ENCODE assay signal across 23 cellular contexts in genomic region chr1:190226006-190226405, GRCh38.
DNase-seq lines count a peak whose midpoint lies in the region; TF ChIP-seq lines count a peak whose summit lies in the region.
"Had no signal": no experiment of that assay in that cellular context is flagged by ENCODE, and none has a peak within 500 bp of the region (broad histone marks: within the 10 kb centered on the region; RNA-seq: fewer than 3 reads in every experiment).

No MANE protein-coding gene starts in this region.

- H3K9me3 ChIP-seq in smooth muscle cell (replicated peaks; ENCODE audit: low read depth) (no peaks in the 10 kb centered on the region), tibial nerve (no peaks in the 10 kb centered on the region), suprapubic skin (no peaks in the 10 kb centered on the region)
- H3K9me3 ChIP-seq: BLaER1 treated with 17β-estradiol and CSF1 and Interleukin-3, amounts not matched to agents 10 nM and 100 nM; Caco-2; HAP-1; Peyer's patch had no signal

- H3K4me1 ChIP-seq in smooth muscle cell (ENCODE audit: low read depth) (no peaks in the 10 kb centered on the region), tibial nerve (no peaks in the 10 kb centered on the region), suprapubic skin (no peaks in the 10 kb centered on the region)
- H3K4me1 ChIP-seq: BLaER1 treated with 17β-estradiol and CSF1 and Interleukin-3, amounts not matched to agents 10 nM and 100 nM; Caco-2; HAP-1; Peyer's patch had no signal

- TF ChIP-seq CTCF in choroid plexus epithelial cell (conservative IDR thresholded peaks at IDR 0.05; ENCODE audit: low read depth, low read length) (peak; percentile 5), smooth muscle cell (IDR thresholded peaks at IDR 0.05; ENCODE audit: borderline replicate concordance, insufficient read depth, poor library complexity, severe bottlenecking) (no peak), tibial nerve (IDR thresholded peaks at IDR 0.05) (no peak), suprapubic skin (IDR thresholded peaks at IDR 0.05) (no peak)

- H3K4me2 ChIP-seq in smooth muscle cell = no peak overlapping the region
- H3K4me2 ChIP-seq: BLaER1 treated with 17β-estradiol and CSF1 and Interleukin-3, amounts not matched to agents 10 nM and 100 nM had no signal

- TF ChIP-seq EP300 in tibial nerve (IDR thresholded peaks at IDR 0.05) = no peak
- TF ChIP-seq EP300 in suprapubic skin (IDR thresholded peaks at IDR 0.05) = no peak

- WGBS in smooth muscle cell (ENCODE audit: low lambda C conversion rate) = 61% methylated on average over 2 of the region's 2 CpGs
- 56 to 64% methylated on average over 2 of the region's 2 CpGs for WGBS in tibial nerve, 2 donors
- WGBS in suprapubic skin = 56% methylated on average over 2 of the region's 2 CpGs

- H3K9ac ChIP-seq in smooth muscle cell (ENCODE audit: low read depth) = no peak overlapping the region
- H3K9ac ChIP-seq: BLaER1 treated with 17β-estradiol and CSF1 and Interleukin-3, amounts not matched to agents 10 nM and 100 nM; GM23248 had no signal

- H3F3A ChIP-seq in smooth muscle cell (ENCODE audit: low read depth) = no peaks in the 10 kb centered on the region

- H4K20me1 ChIP-seq in smooth muscle cell (ENCODE audit: low read depth) = no peaks in the 10 kb centered on the region
- H4K20me1 ChIP-seq: BLaER1 treated with 17β-estradiol and CSF1 and Interleukin-3, amounts not matched to agents 10 nM and 100 nM had no signal

- no peak overlapping the region for H2AFZ ChIP-seq in smooth muscle cell (ENCODE audit: low read depth)
- H2AFZ ChIP-seq: GM23248 had no signal

- H3K36me3 ChIP-seq in smooth muscle cell (ENCODE audit: low read depth) (no peaks in the 10 kb centered on the region), tibial nerve (no peaks in the 10 kb centered on the region), suprapubic skin (no peaks in the 10 kb centered on the region)
- H3K36me3 ChIP-seq: BLaER1 treated with 17β-estradiol and CSF1 and Interleukin-3, amounts not matched to agents 10 nM and 100 nM; HAP-1; Peyer's patch had no signal

- DNase-seq in NCI-H748 (lab: John Stamatoyannopoulos, UW; ENCODE audit: unreplicated experiment) = peak; percentile 25
- DNase-seq in NCI-H748 treated with DMSO at 0.1 percent for 48 hours (lab: John Stamatoyannopoulos, UW) = no peak
- DNase-seq in LHCN-M2 (ENCODE audit: low read depth) = peak; percentile 23
- DNase-seq in choroid plexus epithelial cell (ENCODE audit: low read depth) = peak; percentile 2
- peak; percentile 10 for DNase-seq in myocyte (ENCODE audit: low read depth)
- no peak for DNase-seq in smooth muscle cell (lab: John Stamatoyannopoulos, UW; ENCODE audit: unreplicated experiment)
- DNase-seq in tibial nerve (ENCODE audit: low spot score in 2 of 2) = no peak
- DNase-seq in suprapubic skin (ENCODE audit: low spot score in 2 of 2) = no peak
- DNase-seq: CD4-positive, alpha-beta memory T cell; DMS153; GDM1; GM23248; KBM-7; NCI-H1092; NCI-H1436; NCI-H2029; NCI-H2171 treated with DMSO at 0.1 percent for 48 hours; NCI-H524 treated with DMSO at 0.1 percent for 48 hours; Peyer's patch had no signal

- TF ChIP-seq POLR2A in tibial nerve (IDR thresholded peaks at IDR 0.05) (no peak), suprapubic skin (IDR thresholded peaks at IDR 0.05) (no peak)

- H3K27me3 ChIP-seq in smooth muscle cell (ENCODE audit: low read depth) = no peaks in the 10 kb centered on the region
- no peaks in the 10 kb centered on the region for H3K27me3 ChIP-seq in tibial nerve
- H3K27me3 ChIP-seq in suprapubic skin = no peaks in the 10 kb centered on the region
- H3K27me3 ChIP-seq: BLaER1 treated with 17β-estradiol and CSF1 and Interleukin-3, amounts not matched to agents 10 nM and 100 nM; Peyer's patch had no signal

- H3K4me3 ChIP-seq in choroid plexus epithelial cell (ENCODE audit: low read depth, low read length) (no peak overlapping the region), smooth muscle cell (no peak overlapping the region), tibial nerve (no peak overlapping the region), suprapubic skin (no peak overlapping the region)
- H3K4me3 ChIP-seq: BLaER1 treated with 17β-estradiol and CSF1 and Interleukin-3, amounts not matched to agents 10 nM and 100 nM; GM23248; HAP-1; Peyer's patch had no signal

- H3K27ac ChIP-seq in smooth muscle cell (ENCODE audit: low read depth) (no peak overlapping the region), tibial nerve (no peak overlapping the region), suprapubic skin (no peak overlapping the region)
- H3K27ac ChIP-seq: BLaER1 treated with 17β-estradiol and CSF1 and Interleukin-3, amounts not matched to agents 10 nM and 100 nM; GM23248; HL-60; Peyer's patch had no signal

- no peaks in the 10 kb centered on the region for H3K79me2 ChIP-seq in smooth muscle cell (ENCODE audit: low read depth)

Comparison
In these comparisons a context has a peak if more than half of its experiments do, and no peak if none do; other contexts are left out.
1. DNase-seq: peak in NCI-H748 (single experiment), LHCN-M2 (single experiment), choroid plexus epithelial cell (single experiment) and myocyte (single experiment); none in NCI-H748 treated with DMSO at 0.1 percent for 48 hours (single experiment), smooth muscle cell (single experiment), tibial nerve (0 of 2) and suprapubic skin (0 of 2).